ENCODE assay signal across 16 cellular contexts in genomic region chr5:87354496-87354895, GRCh38. TPM values are rescaled to one million over a fixed set of nuclear protein-coding genes. Genes with fewer than 3 reads are reported as not detected.
DNase-seq lines count a peak whose midpoint lies in the region; ATAC-seq and TF ChIP-seq lines count a peak whose summit lies in the region.
"Had no signal": no experiment of that assay in that cellular context is flagged by ENCODE, and none has a peak within 500 bp of the region (broad histone marks: within the 10 kb centered on the region; RNA-seq: fewer than 3 reads in every experiment).

No MANE protein-coding gene starts in this region.

- H3K9me3 Mint-ChIP-seq in Calu3 (ENCODE audit: low read depth, unreplicated experiment) = no peaks in the 10 kb centered on the region

- BruUV-seq in Calu3 (replicated peaks; lab: Mats Ljungman, UMichigan) = no TSS peak

- H3K36me3 ChIP-seq in psoas muscle (ENCODE audit: insufficient read depth in 1 of 2, low read depth in 1 of 2) = peaks cover 3 to 71% of the 10 kb centered on the region in 2 donors

- intact Hi-C loops in Calu3 (cut with micrococcal nuclease; ENCODE audit: unreplicated experiment) (no loop called here), psoas muscle (cut with DNase I) (no loop called here)

- H3K4me3 Mint-ChIP-seq in Calu3 (ENCODE audit: low read depth, unreplicated experiment) = no peak overlapping the region

- peak; percentile 92 for ATAC-seq in GM19397 (IDR thresholded peaks at IDR 0.05; ENCODE audit: unreplicated experiment)
- peak; percentile 51 for ATAC-seq in HG02870 (IDR thresholded peaks at IDR 0.05; ENCODE audit: unreplicated experiment)
- ATAC-seq in HG03565 (IDR thresholded peaks at IDR 0.05; ENCODE audit: unreplicated experiment) = peak; percentile 72
- ATAC-seq in psoas muscle = no peak

- H3K4me1 ChIP-seq in psoas muscle = no peaks in the 10 kb centered on the region
- H3K4me1 ChIP-seq: transverse colon had no signal

- no peaks in the 10 kb centered on the region for H3K27me3 Mint-ChIP-seq in Calu3 (ENCODE audit: unreplicated experiment)

- H3K27me3 ChIP-seq in psoas muscle (ENCODE audit: insufficient read depth in 3 of 3, low read length in 2 of 3) = no peaks in the 10 kb centered on the region
- H3K27me3 ChIP-seq: cardiac muscle cell, transverse colon had no signal

- peaks cover 40% of the 10 kb centered on the region for H3K4me1 Mint-ChIP-seq in Calu3 (ENCODE audit: low read depth, unreplicated experiment)

- WGBS in psoas muscle, 3 donors = 99 to 100% (median 100%) methylated on average over 1 of the region's 1 CpG

- DNase-seq in Calu3 (no peak), islet precursor cell (no peak), GM03348 (ENCODE audit: low spot score) (no peak), activated gamma-delta T cell (lab: John Stamatoyannopoulos, UW) (no peak), psoas muscle (no peak)
- DNase-seq: activated CD4-positive, alpha-beta T cell treated with anti-CD3 and anti-CD28 coated beads for 4 hours; activated naive CD4-positive, alpha-beta T cell; Karpas-422; NCI-H2081 treated with DMSO at 0.1 percent for 48 hours; OCI-M1; transverse colon had no signal

- peaks cover 72% of the 10 kb centered on the region for H3K36me3 Mint-ChIP-seq in Calu3 (ENCODE audit: insufficient read depth, unreplicated experiment)

- CTCF ChIA-PET in Calu3 (lab: Charles Lee) = no interaction called here

- no peaks in the 10 kb centered on the region for H3K9me3 ChIP-seq in psoas muscle
- H3K9me3 ChIP-seq: transverse colon had no signal

- H3K4me3 ChIP-seq in psoas muscle = no peak overlapping the region
- H3K4me3 ChIP-seq: cardiac muscle cell, transverse colon had no signal

- no peak overlapping the region for H3K27ac ChIP-seq in psoas muscle
- H3K27ac ChIP-seq: cardiac muscle cell, epithelial cell of prostate, transverse colon had no signal

- TF ChIP-seq CTCF in Calu3 (IDR thresholded peaks at IDR 0.05; ENCODE audit: unreplicated experiment) = no peak
- TF ChIP-seq CTCF in psoas muscle (IDR thresholded peaks at IDR 0.05) = no peak

- H3K27ac Mint-ChIP-seq in Calu3 (ENCODE audit: unreplicated experiment) = peak overlapping the region; percentile 42

RNA-seq across cellular contexts. Expression of gene CCNH, which starts 58.2 kb away (rescaled TPM):
- total RNA-seq in Calu3 (2022) (48.2 and 50.1 TPM in 2 replicates), psoas muscle (10 to 100 TPM; 19.9 to 41.9 (median 31.4) TPM)
- 10 to 100 TPM; 31.6 to 62.1 (median 34.3) TPM for polyA plus RNA-seq in psoas muscle

Comparison
In these comparisons a context has a peak if more than half of its experiments do, and no peak if none do; other contexts are left out.
1. ATAC-seq: peak in GM19397 (single experiment), HG02870 (single experiment) and HG03565 (single experiment); none in psoas muscle (0 of 4).